In the genomic region with DNA sequence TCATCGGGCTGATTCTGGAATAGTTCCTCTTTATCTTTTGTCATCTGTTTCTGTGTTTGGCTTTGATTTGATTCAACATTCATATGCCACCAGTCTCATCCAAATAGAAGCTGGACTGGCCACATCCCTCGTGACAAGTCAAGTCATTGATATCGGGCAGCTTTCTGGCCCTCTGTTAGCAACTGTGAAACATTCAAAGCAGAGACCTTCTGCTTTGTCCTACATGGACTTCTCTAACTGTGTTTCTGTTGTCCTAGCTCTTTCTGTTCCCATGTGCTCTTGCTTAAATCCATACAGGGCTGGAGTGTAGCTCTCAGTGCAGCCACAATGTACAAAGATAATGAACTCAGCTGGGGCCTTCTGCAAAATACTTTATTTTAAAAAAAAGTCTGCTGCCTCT, we compare ENCODE assay signal across 16 cellular contexts.
"Had no signal": no experiment of that assay in that cellular context is flagged by ENCODE, and none has a peak within 500 bp of the region (broad histone marks: within the 10 kb centered on the region; RNA-seq: fewer than 3 reads in every experiment).

No MANE protein-coding gene starts in this region.

- ATAC-seq: foreskin keratinocyte; natural killer cell treated with Interleukin-12 subunit alpha and Interleukin-12 subunit beta and Interleukin-15 and Interleukin-18, amount 100 ng/mL, for 72 hours; pancreas had no signal

- H3K4me3 ChIP-seq: cardiac muscle cell, colonic mucosa, heart right ventricle, pancreas had no signal

- H3K27me3 ChIP-seq: cardiac muscle cell, colonic mucosa, foreskin keratinocyte, neutrophil had no signal

- H3K36me3 ChIP-seq: cardiac muscle cell, colonic mucosa, heart right ventricle, neutrophil, pancreas had no signal

- H3K4me1 ChIP-seq: colonic mucosa, foreskin keratinocyte, pancreas had no signal

- H3K27ac ChIP-seq: cardiac muscle cell, colonic mucosa, epithelial cell of prostate, foreskin keratinocyte, neutrophil, pancreas had no signal

- DNase-seq: activated CD4-positive, alpha-beta T cell treated with anti-CD3 and anti-CD28 coated beads, Interleukin-2, amount 50 U/mL, for 48 hours; activated gamma-delta T cell treated with Interleukin-2 at 50 U/mL for 16 hours; activated naive CD8-positive, alpha-beta T cell treated with anti-CD3 and anti-CD28 coated beads for 36 hours; amniotic stem cell; colonic mucosa; endodermal cell; foreskin keratinocyte; heart right ventricle; kidney glomerular epithelial cell; pancreas; SW 1271; T-helper 2 cell had no signal

- H3K9me3 ChIP-seq: colonic mucosa, neutrophil, pancreas had no signal
